In the genomic region with DNA sequence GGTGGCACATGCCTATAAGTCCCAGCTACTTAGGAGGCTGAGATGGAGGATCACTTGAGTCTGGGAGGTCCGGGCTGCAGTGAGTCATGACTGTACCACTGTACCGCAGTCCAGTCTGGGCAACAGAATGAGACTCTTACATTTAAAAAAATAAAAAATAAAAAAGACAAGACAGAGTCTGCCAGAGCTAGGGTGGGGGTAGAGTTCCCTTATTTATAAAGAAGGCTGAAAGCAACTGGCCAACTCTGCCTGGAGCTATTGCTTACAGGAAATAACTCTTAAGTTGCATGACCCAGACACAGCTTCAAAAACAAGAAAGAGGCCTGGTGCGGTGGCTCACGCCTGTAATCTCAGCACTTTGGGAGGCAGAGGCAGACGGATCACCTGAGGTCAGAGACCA, we compare ENCODE assay signal across 1 cellular context.
A peak's percentile ranks its signal among the peaks of the same experiment; 100 is the strongest.
TF ChIP-seq lines count a peak whose summit lies in the region.

No MANE protein-coding gene starts in this region.

TF ChIP-seq in HepG2, 621 proteins besides CTCF, POLR2A, EP300 and RAD21 (continued from another document):
- TF ChIP-seq, protein P1, sequence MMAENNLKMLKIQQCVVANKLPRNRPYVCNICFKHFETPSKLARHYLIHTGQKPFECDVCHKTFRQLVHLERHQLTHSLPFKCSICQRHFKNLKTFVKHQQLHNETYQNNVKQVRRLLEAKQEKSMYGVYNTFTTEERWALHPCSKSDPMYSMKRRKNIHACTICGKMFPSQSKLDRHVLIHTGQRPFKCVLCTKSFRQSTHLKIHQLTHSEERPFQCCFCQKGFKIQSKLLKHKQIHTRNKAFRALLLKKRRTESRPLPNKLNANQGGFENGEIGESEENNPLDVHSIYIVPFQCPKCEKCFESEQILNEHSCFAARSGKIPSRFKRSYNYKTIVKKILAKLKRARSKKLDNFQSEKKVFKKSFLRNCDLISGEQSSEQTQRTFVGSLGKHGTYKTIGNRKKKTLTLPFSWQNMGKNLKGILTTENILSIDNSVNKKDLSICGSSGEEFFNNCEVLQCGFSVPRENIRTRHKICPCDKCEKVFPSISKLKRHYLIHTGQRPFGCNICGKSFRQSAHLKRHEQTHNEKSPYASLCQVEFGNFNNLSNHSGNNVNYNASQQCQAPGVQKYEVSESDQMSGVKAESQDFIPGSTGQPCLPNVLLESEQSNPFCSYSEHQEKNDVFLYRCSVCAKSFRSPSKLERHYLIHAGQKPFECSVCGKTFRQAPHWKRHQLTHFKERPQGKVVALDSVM (CRISPR knock-in tag; IDR thresholded peaks at IDR 0.05): 0 out of 2 replicates have a peak, but pooled peaks have one; percentile 4
